In genomic region chr3:149455366-149455765, GRCh38 we compare ENCODE assay signal across 29 cellular contexts. TPM values are rescaled to one million over a fixed set of nuclear protein-coding genes. Genes with fewer than 3 reads are reported as not detected.
"Had no signal": no experiment of that assay in that cellular context is flagged by ENCODE, and none has a peak within 500 bp of the region (broad histone marks: within the 10 kb centered on the region; RNA-seq: fewer than 3 reads in every experiment).

No MANE protein-coding gene starts in this region.

- DNase-seq: activated B cell treated with CpG ODN at 0.5 μM for 24 hours; activated CD4-positive, alpha-beta T cell treated with anti-CD3 and anti-CD28 coated beads for 1 hour; activated CD4-positive, alpha-beta T cell treated with anti-CD3 and anti-CD28 coated beads, Interleukin-2, amount 10 ng/mL, durations not matched to agents 24 days and 14 days; activated CD4-positive, alpha-beta T cell treated with anti-CD3 and anti-CD28 coated beads, Interleukin-2, amount 50 U/mL, for 48 hours; activated CD8-positive, alpha-beta memory T cell treated with anti-CD3 and anti-CD28 coated beads, Interleukin-2, amount 10 ng/mL, durations not matched to agents 7 days and 5 days; activated effector memory CD4-positive, alpha-beta T cell treated with Interleukin-2 at 50 U/mL for 16 hours; activated naive CD4-positive, alpha-beta T cell; activated T-cell treated with anti-CD3 and anti-CD28 coated beads, Interleukin-2, amount 50 U/mL, for 24 hours; aorta; body of pancreas; central memory CD4-positive, alpha-beta T cell; Karpas-422; MM.1S; NCI-H1105; NCI-H1436; NCI-H1694 treated with DMSO at 0.1 percent for 48 hours; NCI-H2029 treated with DMSO at 0.1 percent for 48 hours; NCI-H446; NCI-H524; SHP77 treated with DMSO at 0.1 percent for 48 hours; T-cell; T-helper 2 cell; T1000 had no signal

- ATAC-seq: activated CD8-positive, alpha-beta memory T cell treated with anti-CD3 and anti-CD28 coated beads, Interleukin-2, amount 10 ng/mL, durations not matched to agents 7 days and 5 days; body of pancreas; T-cell had no signal

- FAIRE-seq: bronchial epithelial cell, RCC 7860, TTC549 had no signal

- H3K36me3 Mint-ChIP-seq: activated naive CD4-positive, alpha-beta T cell treated with anti-CD3 and anti-CD28 coated beads, Interleukin-2, amount 50 U/mL, for 24 hours; T-cell had no signal

- H3K4me1 Mint-ChIP-seq: activated B cell treated with CpG ODN at 0.5 μM for 24 hours; activated CD4-positive, alpha-beta T cell treated with anti-CD3 and anti-CD28 coated beads, Interleukin-2, amount 10 ng/mL, durations not matched to agents 24 days and 14 days; activated CD8-positive, alpha-beta memory T cell treated with anti-CD3 and anti-CD28 coated beads, Interleukin-2, amount 10 ng/mL, durations not matched to agents 7 days and 5 days; activated naive CD4-positive, alpha-beta T cell treated with anti-CD3 and anti-CD28 coated beads, Interleukin-2, amount 50 U/mL, for 24 hours; T-cell had no signal

- H3K4me3 ChIP-seq: body of pancreas had no signal

- H3K9me3 ChIP-seq: body of pancreas had no signal

- H3K4me3 Mint-ChIP-seq: activated B cell treated with CpG ODN at 0.5 μM for 24 hours; activated CD4-positive, alpha-beta T cell treated with anti-CD3 and anti-CD28 coated beads, Interleukin-2, amount 10 ng/mL, durations not matched to agents 24 days and 14 days; activated CD8-positive, alpha-beta memory T cell treated with anti-CD3 and anti-CD28 coated beads, Interleukin-2, amount 10 ng/mL, durations not matched to agents 7 days and 5 days; activated naive CD4-positive, alpha-beta T cell treated with anti-CD3 and anti-CD28 coated beads, Interleukin-2, amount 50 U/mL, for 24 hours; activated T-cell treated with anti-CD3 and anti-CD28 coated beads, Interleukin-2, amount 50 U/mL, for 24 hours; activated T-helper 1 cell treated with anti-CD3 and anti-CD28 coated beads, Interleukin-12 subunit alpha, Interleukin-12 subunit beta, Interleukin-2, Interleukin-4 antibody, amounts not matched to agents 30 ng/mL and 10 ng/mL and 1 ng/mL, durations not matched to agents 14 hours and 24 hours and 36 hours; T-cell had no signal

- H3K9me3 Mint-ChIP-seq: activated naive CD4-positive, alpha-beta T cell treated with anti-CD3 and anti-CD28 coated beads, Interleukin-2, amount 50 U/mL, for 24 hours had no signal

- H3K27ac Mint-ChIP-seq: activated B cell treated with CpG ODN at 0.5 μM for 24 hours; activated CD4-positive, alpha-beta T cell treated with anti-CD3 and anti-CD28 coated beads, Interleukin-2, amount 10 ng/mL, durations not matched to agents 24 days and 14 days; activated CD8-positive, alpha-beta memory T cell treated with anti-CD3 and anti-CD28 coated beads, Interleukin-2, amount 10 ng/mL, durations not matched to agents 7 days and 5 days; activated naive CD4-positive, alpha-beta T cell treated with anti-CD3 and anti-CD28 coated beads, Interleukin-2, amount 50 U/mL, for 24 hours; activated T-cell treated with anti-CD3 and anti-CD28 coated beads, Interleukin-2, amount 50 U/mL, for 24 hours; activated T-helper 1 cell treated with anti-CD3 and anti-CD28 coated beads, Interleukin-12 subunit alpha, Interleukin-12 subunit beta, Interleukin-2, Interleukin-4 antibody, amounts not matched to agents 30 ng/mL and 10 ng/mL and 1 ng/mL, durations not matched to agents 14 hours and 24 hours and 36 hours; T-cell had no signal

- H3K27ac ChIP-seq: body of pancreas had no signal

- H3K27me3 ChIP-seq: body of pancreas had no signal

RNA-seq across cellular contexts. Expression of gene TM4SF4, which starts 19.1 kb away (rescaled TPM):
- total RNA-seq: activated B cell treated with CpG ODN at 0.5 μM for 24 hours; activated CD4-positive, alpha-beta T cell treated with anti-CD3 and anti-CD28 coated beads, Interleukin-2, amount 10 ng/mL, durations not matched to agents 24 days and 14 days; activated CD8-positive, alpha-beta memory T cell treated with anti-CD3 and anti-CD28 coated beads, Interleukin-2, amount 10 ng/mL, durations not matched to agents 7 days and 5 days; activated T-helper 1 cell treated with anti-CD3 and anti-CD28 coated beads, Interleukin-12 subunit alpha, Interleukin-12 subunit beta, Interleukin-2, Interleukin-4 antibody, amounts not matched to agents 30 ng/mL and 10 ng/mL and 1 ng/mL, durations not matched to agents 14 hours and 24 hours and 36 hours; aorta; bronchial epithelial cell; SK-MEL-5 had no signal
